In genomic region chrX:38577738-38578137, GRCh38 we compare ENCODE assay signal across 22 cellular contexts.
"Had no signal": no experiment of that assay in that cellular context is flagged by ENCODE, and none has a peak within 500 bp of the region (broad histone marks: within the 10 kb centered on the region; RNA-seq: fewer than 3 reads in every experiment).

No MANE protein-coding gene starts in this region.

- H3K27ac ChIP-seq: heart right ventricle, ovary, psoas muscle, sigmoid colon, stomach, thyroid gland had no signal

- H3K9me3 ChIP-seq: esophagus squamous epithelium, heart right ventricle, ovary, psoas muscle, sigmoid colon, stomach, thyroid gland had no signal

- ATAC-seq: effector memory CD8-positive, alpha-beta T cell; heart right ventricle; naive thymus-derived CD8-positive, alpha-beta T cell; psoas muscle; right cardiac atrium; stimulated activated effector memory CD8-positive, alpha-beta T cell treated with anti-CD3 and anti-CD28 coated beads, Interleukin-12 subunit alpha, Interleukin-12 subunit beta, amount 100 ng/mL, for 72 hours had no signal

- H3K4me3 ChIP-seq: esophagus squamous epithelium, heart right ventricle, lung, ovary, psoas muscle, sigmoid colon, stomach, thyroid gland had no signal

- H3K27me3 ChIP-seq: esophagus squamous epithelium, ovary, sigmoid colon, stomach, thyroid gland had no signal

- H3K36me3 ChIP-seq: esophagus squamous epithelium, heart right ventricle, ovary, sigmoid colon, stomach, thyroid gland had no signal

- H3K4me1 ChIP-seq: esophagus squamous epithelium, heart right ventricle, psoas muscle, sigmoid colon, stomach, thyroid gland had no signal

- DNase-seq: cortex of kidney; effector memory CD8-positive, alpha-beta T cell; erythroblast; esophagus squamous epithelium; foreskin melanocyte; glutamatergic neuron; heart right ventricle; hypothalamus; naive thymus-derived CD8-positive, alpha-beta T cell; occipital lobe; ovary; posterior cingulate gyrus; psoas muscle; right cardiac atrium; sigmoid colon; stimulated activated CD4-positive, alpha-beta T cell treated with anti-CD3 and anti-CD28 coated beads, Interleukin-2, amount 100 ng/mL, for 24 hours; stimulated activated CD4-positive, alpha-beta T cell treated with anti-CD3 and anti-CD28 coated beads, Interleukin-4, amount 100 ng/mL, for 24 hours; stimulated activated naive CD4-positive, alpha-beta T cell treated with Interleukin-2 at 50 U/mL for 16 hours; stomach; thyroid gland had no signal
